8 cellular contexts compared by ENCODE assay signal in genomic region chr16:67660564-67661028, GRCh38. TPM values are rescaled to one million over a fixed set of nuclear protein-coding genes. Genes with fewer than 3 reads are reported as not detected.
A peak's percentile ranks its signal among the peaks of the same experiment; 100 is the strongest.
DNase-seq lines count a peak whose midpoint lies in the region; ATAC-seq, FAIRE-seq and TF ChIP-seq lines count a peak whose summit lies in the region.

TSS of gene PARD6A (plus strand) at chr16:67660960. CDS start at chr16:67661039, 79 bp downstream.

- no peaks in the 10 kb centered on the region for H3K27me3 ChIP-seq in DND-41 (ENCODE audit: insufficient read depth, low read length, poor library complexity)

- H4K20me1 ChIP-seq in DND-41 (ENCODE audit: insufficient read depth, low read length) = peaks cover 38% of the 10 kb centered on the region; the same call in 1 of the 2 replicates

- peak within 1 kb of the TSS; percentile 60 to 95 for H3K4me3 ChIP-seq in DND-41 (ENCODE audit: low read depth in 1 of 2, low read length in 2 of 2)
- peak within 1 kb of the TSS; percentile 86 for H3K4me3 ChIP-seq in fibroblast of mammary gland (ENCODE audit: control insufficient read depth, low read depth, low read length)

- no peak for FAIRE-seq in H54 (lab: Jason Lieb, UNC)

- no peak for TF ChIP-seq POLR2A in H54 (IDR thresholded peaks at IDR 0.05; ENCODE audit: low read depth, low read length)
- TF ChIP-seq POLR2A in Raji (IDR thresholded peaks at IDR 0.05; ENCODE audit: insufficient read depth, low read depth, low read length) = peak; percentile 61

- peak within 1 kb of the TSS; percentile 96 for H3K27ac Mint-ChIP-seq in activated T-helper 2 cell treated with anti-CD3 and anti-CD28 coated beads, Interferon-gamma antibody, Interleukin-2, Interleukin-4, amounts not matched to agents 10 μg/mL and 5 μg/mL and 100 μg/mL, durations not matched to agents 14 hours and 24 hours and 36 hours
- H3K27ac Mint-ChIP-seq in natural killer cell = peak within 1 kb of the TSS; percentile 93 to 94

- peak within 1 kb of the TSS; percentile 89 for H3K27ac ChIP-seq in DND-41 (ENCODE audit: low read length)

- peaks cover 42% of the 10 kb centered on the region for H3K4me1 ChIP-seq in DND-41 (ENCODE audit: insufficient read depth, low read length)

- peak within 1 kb of the TSS; percentile 83 for H3K9ac ChIP-seq in DND-41 (ENCODE audit: low read depth, low read length)

- H3K4me2 ChIP-seq in DND-41 (ENCODE audit: insufficient read depth, low read length) = peak within 1 kb of the TSS; percentile 97

- no peaks in the 10 kb centered on the region for H3K27me3 Mint-ChIP-seq in activated T-helper 2 cell treated with anti-CD3 and anti-CD28 coated beads, Interferon-gamma antibody, Interleukin-2, Interleukin-4, amounts not matched to agents 10 μg/mL and 5 μg/mL and 100 μg/mL, durations not matched to agents 14 hours and 24 hours and 36 hours (ENCODE audit: low read depth)
- H3K27me3 Mint-ChIP-seq in natural killer cell (ENCODE audit: low read depth in 2 of 2) = no peaks in the 10 kb centered on the region

- H3K36me3 ChIP-seq in DND-41 (ENCODE audit: insufficient read depth, low read length) = peaks cover 65% of the 10 kb centered on the region

- ATAC-seq in DND-41 (ENCODE audit: insufficient read depth, low read depth) (peak; percentile 79), natural killer cell (peak; percentile 78 to 92 (median 85))

- TF ChIP-seq CTCF in DND-41 (IDR thresholded peaks at IDR 0.05; ENCODE audit: borderline replicate concordance, extremely low read depth, low read length, poor library complexity, severe bottlenecking) = no peak
- TF ChIP-seq CTCF in fibroblast of mammary gland (conservative IDR thresholded peaks at IDR 0.05; ENCODE audit: control insufficient read depth, insufficient read depth, low read depth, low read length) = no peak
- TF ChIP-seq CTCF in natural killer cell (IDR thresholded peaks at IDR 0.05) = no peak

- peaks cover 32% of the 10 kb centered on the region for H3K36me3 Mint-ChIP-seq in activated T-helper 2 cell treated with anti-CD3 and anti-CD28 coated beads, Interferon-gamma antibody, Interleukin-2, Interleukin-4, amounts not matched to agents 10 μg/mL and 5 μg/mL and 100 μg/mL, durations not matched to agents 14 hours and 24 hours and 36 hours (ENCODE audit: low read depth)
- H3K36me3 Mint-ChIP-seq in natural killer cell = no peaks in the 10 kb centered on the region

- peak within 1 kb of the TSS; percentile 92 for H3K4me3 Mint-ChIP-seq in activated T-helper 2 cell treated with anti-CD3 and anti-CD28 coated beads, Interferon-gamma antibody, Interleukin-2, Interleukin-4, amounts not matched to agents 10 μg/mL and 5 μg/mL and 100 μg/mL, durations not matched to agents 14 hours and 24 hours and 36 hours (ENCODE audit: low read depth)
- peak within 1 kb of the TSS; percentile 94 for H3K4me3 Mint-ChIP-seq in natural killer cell

- peak within 1 kb of the TSS; percentile 98 for H2AFZ ChIP-seq in DND-41 (ENCODE audit: low read depth, low read length)

- H3K4me1 Mint-ChIP-seq in activated T-helper 2 cell treated with anti-CD3 and anti-CD28 coated beads, Interferon-gamma antibody, Interleukin-2, Interleukin-4, amounts not matched to agents 10 μg/mL and 5 μg/mL and 100 μg/mL, durations not matched to agents 14 hours and 24 hours and 36 hours (ENCODE audit: low read depth) = peaks cover 15% of the 10 kb centered on the region
- H3K4me1 Mint-ChIP-seq in natural killer cell = peaks cover 0 to 33% of the 10 kb centered on the region in 2 donors

- H3K79me2 ChIP-seq in DND-41 (ENCODE audit: insufficient read depth, low read length) = peaks cover 20% of the 10 kb centered on the region

- intact Hi-C loops in activated T-helper 2 cell treated with anti-CD3 and anti-CD28 coated beads, Interferon-gamma antibody, Interleukin-2, Interleukin-4, amounts not matched to agents 10 μg/mL and 5 μg/mL and 100 μg/mL, durations not matched to agents 14 hours and 24 hours and 36 hours (cut with micrococcal nuclease) = loop anchor here (1.0 to 5.0 kb wide), 8 partner anchors 16 to 414 kb away; partner anchors contain the start of genes CARMIL2, CENPT, CTCF and FHOD1
- intact Hi-C loops in natural killer cell (cut with micrococcal nuclease) = loop anchor here (1.0 to 2.0 kb wide), 2 partner anchors 98 to 180 kb away; partner anchors contain the start of gene CTCF

- DNase-seq in DND-41 = peak; percentile 96
- peak; percentile 100 for DNase-seq in H54 (ENCODE audit: insufficient read length, low spot score)
- DNase-seq in LoVo (ENCODE audit: low spot score) = peak; percentile 95
- peak; percentile 95 for DNase-seq in activated T-helper 2 cell treated with anti-CD3 and anti-CD28 coated beads, Interferon-gamma antibody, Interleukin-2, Interleukin-4, amounts not matched to agents 10 μg/mL and 5 μg/mL and 100 μg/mL, durations not matched to agents 14 hours and 24 hours and 36 hours (ENCODE audit: low spot score)
- peak; percentile 96 for DNase-seq in fibroblast of mammary gland (ENCODE audit: low read depth)
- DNase-seq in natural killer cell = peak; percentile 87
- peak; percentile 83 to 96 (median 92) for DNase-seq in stimulated activated naive CD4-positive, alpha-beta T cell (lab: John Stamatoyannopoulos, UW)

- no peaks in the 10 kb centered on the region for H3K9me3 Mint-ChIP-seq in activated T-helper 2 cell treated with anti-CD3 and anti-CD28 coated beads, Interferon-gamma antibody, Interleukin-2, Interleukin-4, amounts not matched to agents 10 μg/mL and 5 μg/mL and 100 μg/mL, durations not matched to agents 14 hours and 24 hours and 36 hours
- H3K9me3 Mint-ChIP-seq in natural killer cell = no peaks in the 10 kb centered on the region

- H3K9me3 ChIP-seq in DND-41 (ENCODE audit: insufficient read depth, low read length, severe bottlenecking) = no peaks in the 10 kb centered on the region

RNA-seq across cellular contexts. Expression of gene PARD6A, which starts in this region (rescaled TPM):
- total RNA-seq in activated T-helper 2 cell treated with anti-CD3 and anti-CD28 coated beads, Interferon-gamma antibody, Interleukin-2, Interleukin-4, amounts not matched to agents 10 μg/mL and 5 μg/mL and 100 μg/mL, durations not matched to agents 14 hours and 24 hours and 36 hours = 10.7 and 11.5 TPM in 2 replicates
- 1 to 10 TPM; 3.1 to 4.4 (median 3.3) TPM for total RNA-seq in natural killer cell

Comparison
In these comparisons a context has a peak if more than half of its experiments do, and no peak if none do; other contexts are left out.
1. Peak in every context shown above with its lines: DNase-seq, ATAC-seq, H3K4me3 ChIP-seq and H3K27ac ChIP-seq.